ENCODE assay signal across 8 cellular contexts in genomic region chr17:49223517-49224197, GRCh38. TPM values are rescaled to one million over a fixed set of nuclear protein-coding genes. Genes with fewer than 3 reads are reported as not detected.
DNase-seq lines count a peak whose midpoint lies in the region; ATAC-seq and TF ChIP-seq lines count a peak whose summit lies in the region.

No MANE protein-coding gene starts in this region.

- H3K27ac Mint-ChIP-seq in WTC11, result no peak overlapping the region

- CTCF ChIA-PET in WTC11 (lab: Charles Lee), result interaction anchor here (0.8 to 3.2 kb wide), 17 partner anchors 13 to 169 kb away, joined by 3 to 13 read pairs (median 4); partner anchors contain the start of gene ABI3

- peak; percentile 62 for DNase-seq in COLO829 (ENCODE audit: low spot score)
- peak; percentile 71 for DNase-seq in KBM-7
- DNase-seq in WTC11 (ENCODE audit: low spot score), result peak; percentile 92
- peak; percentile 24 to 32 for DNase-seq in cardiac fibroblast (ENCODE audit: low read depth in 2 of 2)
- peak; percentile 76 for DNase-seq in left kidney (ENCODE audit: low read depth, low spot score)
- DNase-seq in stimulated activated CD4-positive, alpha-beta T cell treated with anti-CD3 and anti-CD28 coated beads, TNF-alpha, amount 100 ng/mL, for 4 hours (ENCODE audit: low read depth in 3 of 3), result peak in 2 of 3 experiments; percentile 48 to 51
- DNase-seq in kidney glomerular epithelial cell (lab: John Stamatoyannopoulos, UW), result no peak

- in situ Hi-C loops in KBM-7 (cut with MboI; ENCODE audit: low pct_unique_long_range_greater_than_20kb, low sequenced_read_pairs), result no loop called here

- H3K9me3 Mint-ChIP-seq in WTC11, result no peaks in the 10 kb centered on the region

- ATAC-seq in WTC11 (peak; percentile 64), HG03097 (IDR thresholded peaks at IDR 0.05; ENCODE audit: low FRiP score, unreplicated experiment) (no peak)

- H3K27me3 Mint-ChIP-seq in WTC11 (ENCODE audit: low read depth), result peaks cover 76% of the 10 kb centered on the region

- peaks cover 28% of the 10 kb centered on the region for H3K4me1 Mint-ChIP-seq in WTC11

- no peaks in the 10 kb centered on the region for H3K36me3 Mint-ChIP-seq in WTC11

- TF ChIP-seq CTCF in WTC11 (IDR thresholded peaks at IDR 0.05) (peak; percentile 95), cardiac fibroblast (IDR thresholded peaks at IDR 0.05; ENCODE audit: low read depth, low read length) (peak; percentile 96)

- peak overlapping the region; percentile 76 for H3K4me3 Mint-ChIP-seq in WTC11

- POLR2A ChIA-PET in WTC11 (lab: Charles Lee), result no interaction called here

- H3K4me3 ChIP-seq in cardiac fibroblast (replicated peaks in 1 of 2; ENCODE audit: low read depth in 2 of 2, low read length in 2 of 2), result no peak overlapping the region

TF ChIP-seq in WTC11, 78 proteins besides CTCF, POLR2A, EP300 and RAD21:
- TF ChIP-seq, protein P1, sequence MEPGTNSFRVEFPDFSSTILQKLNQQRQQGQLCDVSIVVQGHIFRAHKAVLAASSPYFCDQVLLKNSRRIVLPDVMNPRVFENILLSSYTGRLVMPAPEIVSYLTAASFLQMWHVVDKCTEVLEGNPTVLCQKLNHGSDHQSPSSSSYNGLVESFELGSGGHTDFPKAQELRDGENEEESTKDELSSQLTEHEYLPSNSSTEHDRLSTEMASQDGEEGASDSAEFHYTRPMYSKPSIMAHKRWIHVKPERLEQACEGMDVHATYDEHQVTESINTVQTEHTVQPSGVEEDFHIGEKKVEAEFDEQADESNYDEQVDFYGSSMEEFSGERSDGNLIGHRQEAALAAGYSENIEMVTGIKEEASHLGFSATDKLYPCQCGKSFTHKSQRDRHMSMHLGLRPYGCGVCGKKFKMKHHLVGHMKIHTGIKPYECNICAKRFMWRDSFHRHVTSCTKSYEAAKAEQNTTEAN (CRISPR knock-in tag; IDR thresholded peaks at IDR 0.05), result peak; percentile 28; the same call in 1 of the 2 replicates
- TF ChIP-seq, protein P2, sequence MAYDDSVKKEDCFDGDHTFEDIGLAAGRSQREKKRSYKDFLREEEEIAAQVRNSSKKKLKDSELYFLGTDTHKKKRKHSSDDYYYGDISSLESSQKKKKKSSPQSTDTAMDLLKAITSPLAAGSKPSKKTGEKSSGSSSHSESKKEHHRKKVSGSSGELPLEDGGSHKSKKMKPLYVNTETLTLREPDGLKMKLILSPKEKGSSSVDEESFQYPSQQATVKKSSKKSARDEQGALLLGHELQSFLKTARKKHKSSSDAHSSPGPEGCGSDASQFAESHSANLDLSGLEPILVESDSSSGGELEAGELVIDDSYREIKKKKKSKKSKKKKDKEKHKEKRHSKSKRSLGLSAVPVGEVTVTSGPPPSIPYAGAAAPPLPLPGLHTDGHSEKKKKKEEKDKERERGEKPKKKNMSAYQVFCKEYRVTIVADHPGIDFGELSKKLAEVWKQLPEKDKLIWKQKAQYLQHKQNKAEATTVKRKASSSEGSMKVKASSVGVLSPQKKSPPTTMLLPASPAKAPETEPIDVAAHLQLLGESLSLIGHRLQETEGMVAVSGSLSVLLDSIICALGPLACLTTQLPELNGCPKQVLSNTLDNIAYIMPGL (CRISPR knock-in tag; IDR thresholded peaks at IDR 0.05), result peak; percentile 29; the same call in 1 of the 2 replicates
- TF ChIP-seq TCF7 (CRISPR knock-in tag; IDR thresholded peaks at IDR 0.05; ENCODE audit: low read depth), result 0 out of 2 replicates have a peak, but pooled peaks have one; percentile 20
- TF ChIP-seq, protein P3, sequence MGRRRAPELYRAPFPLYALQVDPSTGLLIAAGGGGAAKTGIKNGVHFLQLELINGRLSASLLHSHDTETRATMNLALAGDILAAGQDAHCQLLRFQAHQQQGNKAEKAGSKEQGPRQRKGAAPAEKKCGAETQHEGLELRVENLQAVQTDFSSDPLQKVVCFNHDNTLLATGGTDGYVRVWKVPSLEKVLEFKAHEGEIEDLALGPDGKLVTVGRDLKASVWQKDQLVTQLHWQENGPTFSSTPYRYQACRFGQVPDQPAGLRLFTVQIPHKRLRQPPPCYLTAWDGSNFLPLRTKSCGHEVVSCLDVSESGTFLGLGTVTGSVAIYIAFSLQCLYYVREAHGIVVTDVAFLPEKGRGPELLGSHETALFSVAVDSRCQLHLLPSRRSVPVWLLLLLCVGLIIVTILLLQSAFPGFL (CRISPR knock-in tag; IDR thresholded peaks at IDR 0.05; ENCODE audit: borderline replicate concordance), result no peak

RNA-seq across cellular contexts. Expression of gene PHOSPHO1, which starts 6.9 kb away (rescaled TPM):
- total RNA-seq in WTC11 (2021), result 0.81 to 1.1 TPM (median 0.85 TPM) in 3 replicates

RNA-seq across cellular contexts. Expression of gene ABI3, which starts 13.2 kb away (rescaled TPM):
- 1.2 to 1.6 TPM (median 1.5 TPM) in 3 replicates for total RNA-seq in WTC11 (2021)

RNA-seq across cellular contexts. Expression of gene GNGT2, which starts 13.3 kb away (rescaled TPM):
- 0.34 to 0.70 TPM (median 0.50 TPM) in 3 replicates for total RNA-seq in WTC11 (2021)
